Comparison of ENCODE assay signal across 9 cellular contexts in the genomic region with DNA sequence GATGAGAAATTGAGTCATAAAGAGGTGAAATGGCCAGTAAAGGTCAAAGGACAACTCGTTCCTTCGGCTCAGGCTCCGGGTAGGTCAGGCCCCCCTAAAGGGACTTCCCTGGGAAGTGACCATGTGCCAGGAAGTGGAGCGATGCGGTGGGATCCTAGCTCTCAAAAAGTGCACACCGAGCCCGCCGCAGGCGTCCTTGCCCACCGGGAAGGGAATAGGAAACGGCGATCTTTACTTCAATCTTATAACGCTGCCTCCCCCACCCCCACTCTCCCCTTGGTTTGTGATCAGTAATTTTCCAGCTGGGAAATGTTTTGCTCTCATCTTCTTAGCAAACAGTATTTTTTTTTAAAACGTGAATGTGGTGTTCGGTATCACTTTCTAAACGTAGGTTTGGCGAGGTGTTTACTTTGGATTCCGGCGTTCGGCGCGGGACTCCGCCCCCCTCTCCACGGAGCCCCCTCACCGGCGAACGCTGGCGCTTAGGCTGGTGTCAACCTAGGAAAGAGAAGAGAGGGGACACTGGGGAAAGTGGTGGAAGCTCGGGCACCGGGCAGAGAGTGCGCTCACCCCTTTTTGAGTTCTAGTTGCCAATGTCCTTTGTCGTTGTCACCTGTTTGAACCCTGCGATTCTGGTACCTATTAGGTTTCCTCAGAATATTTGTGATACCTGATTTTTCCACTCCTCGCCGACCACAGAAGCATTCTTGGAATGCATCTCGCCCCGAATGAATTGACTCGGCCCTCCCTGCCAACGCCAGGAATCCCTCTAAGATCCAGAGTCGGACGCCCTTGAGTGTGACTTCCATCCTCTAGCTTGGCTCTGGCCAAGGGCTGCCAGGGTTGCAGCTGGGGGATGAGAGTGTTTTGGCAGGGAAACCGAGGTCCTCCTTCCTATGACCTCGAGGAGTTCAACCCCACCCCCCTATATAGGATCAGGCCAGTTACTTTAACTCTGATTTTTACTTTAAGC. TPM values are rescaled to one million over a fixed set of nuclear protein-coding genes. Genes with fewer than 3 reads are reported as not detected.
DNase-seq lines count a peak whose midpoint lies in the region; ATAC-seq and TF ChIP-seq lines count a peak whose summit lies in the region.
"Had no signal": no experiment of that assay in that cellular context is flagged by ENCODE, and none has a peak within 500 bp of the region (broad histone marks: within the 10 kb centered on the region; RNA-seq: fewer than 3 reads in every experiment).

No MANE protein-coding gene starts in this region.

- TF ChIP-seq CTCF in epithelial cell of esophagus (IDR thresholded peaks at IDR 0.05; ENCODE audit: insufficient read depth, low read depth, low read length, missing control alignments): no peak
- TF ChIP-seq CTCF in upper lobe of right lung (IDR thresholded peaks at IDR 0.05): no peak

- peak overlapping the region; percentile 90 to 91 for H3K4me3 Mint-ChIP-seq in activated T-cell treated with anti-CD3 and anti-CD28 coated beads, Interleukin-2, amount 50 U/mL, for 72 hours

- H3K4me1 ChIP-seq in mucosa of stomach (ENCODE audit: control insufficient read depth, insufficient read depth, low read length) (peaks cover 16% of the 10 kb centered on the region), upper lobe of right lung (peaks cover 18% of the 10 kb centered on the region)

- H3K36me3 Mint-ChIP-seq in activated T-cell treated with anti-CD3 and anti-CD28 coated beads, Interleukin-2, amount 50 U/mL, for 72 hours (ENCODE audit: insufficient read depth in 2 of 2): peaks cover 0 to 2% of the 10 kb centered on the region in 2 donors

- peaks cover 67% of the 10 kb centered on the region for H3K27me3 Mint-ChIP-seq in activated T-cell treated with anti-CD3 and anti-CD28 coated beads, Interleukin-2, amount 50 U/mL, for 72 hours (ENCODE audit: low read depth)

- H3K27ac ChIP-seq in upper lobe of right lung: peak overlapping the region; percentile 94

- peak overlapping the region; percentile 81 for H3K9ac ChIP-seq in mucosa of stomach (ENCODE audit: low read length)

- H3K9me3 ChIP-seq in mucosa of stomach (ENCODE audit: control insufficient read depth, low read length): no peaks in the 10 kb centered on the region
- H3K9me3 ChIP-seq in upper lobe of right lung: no peaks in the 10 kb centered on the region

- no peaks in the 10 kb centered on the region for H3K27me3 ChIP-seq in mucosa of stomach (ENCODE audit: control insufficient read depth, insufficient read depth, low read length)
- peaks cover 3% of the 10 kb centered on the region for H3K27me3 ChIP-seq in upper lobe of right lung

- H3K9me3 Mint-ChIP-seq in activated T-cell treated with anti-CD3 and anti-CD28 coated beads, Interleukin-2, amount 50 U/mL, for 72 hours: no peaks in the 10 kb centered on the region

- H3K36me3 ChIP-seq in mucosa of stomach (ENCODE audit: control insufficient read depth, insufficient read depth, low read length) (peaks cover 16% of the 10 kb centered on the region), upper lobe of right lung (no peaks in the 10 kb centered on the region)

- H3K27ac Mint-ChIP-seq in activated T-cell treated with anti-CD3 and anti-CD28 coated beads, Interleukin-2, amount 50 U/mL, for 72 hours: peak overlapping the region; percentile 63

- peaks cover 20% of the 10 kb centered on the region for H3K4me1 Mint-ChIP-seq in activated T-cell treated with anti-CD3 and anti-CD28 coated beads, Interleukin-2, amount 50 U/mL, for 72 hours (ENCODE audit: low read depth)

- intact Hi-C loops in upper lobe of right lung (cut with DNase I): no loop called here

- peak overlapping the region; percentile 21 for H3K4me3 ChIP-seq in epithelial cell of esophagus (ENCODE audit: low read length)
- H3K4me3 ChIP-seq in mucosa of stomach (ENCODE audit: low read length): no peak overlapping the region
- peak overlapping the region; percentile 77 for H3K4me3 ChIP-seq in upper lobe of right lung

- no peak for DNase-seq in activated T-cell treated with anti-CD3 and anti-CD28 coated beads, Interleukin-2, amount 50 U/mL, for 72 hours
- DNase-seq in activated T-cell treated with anti-CD3 and anti-CD28 coated beads for 4 hours (no peak), epithelial cell of esophagus (ENCODE audit: low read depth) (no peak), upper lobe of right lung (no peak), RKO (ENCODE audit: low spot score) (no peak)
- DNase-seq in stimulated activated CD4-positive, alpha-beta T cell treated with anti-CD3 and anti-CD28 coated beads, Interleukin-15, amount 100 ng/mL, for 24 hours: no peak
- DNase-seq: NK-92 treated with Interleukin-12 subunit alpha and Interleukin-12 subunit beta, amount 100 ng/mL, for 24 hours had no signal

- ATAC-seq in activated T-cell treated with anti-CD3 and anti-CD28 coated beads, Interleukin-2, amount 50 U/mL, for 72 hours (replicated peaks in 1 of 2): no peak
- ATAC-seq in upper lobe of right lung: no peak
- ATAC-seq in GM19324 (IDR thresholded peaks at IDR 0.05; ENCODE audit: low FRiP score, unreplicated experiment): no peak

RNA-seq across cellular contexts. Expression of a gene that starts 1.8 kb away (rescaled TPM):
- 1 to 10 TPM; 1.7 to 3.5 TPM for total RNA-seq in activated T-cell treated with anti-CD3 and anti-CD28 coated beads, Interleukin-2, amount 50 U/mL, for 72 hours
- 143 TPM for total RNA-seq in upper lobe of right lung

Comparison
In these comparisons a context has a peak if more than half of its experiments do, and no peak if none do; other contexts are left out.
1. RNA of a gene that starts 1.8 kb away (total RNA-seq): 143 TPM in upper lobe of right lung (single experiment); 1.7 to 3.5 TPM in activated T-cell treated with anti-CD3 and anti-CD28 coated beads, Interleukin-2, amount 50 U/mL, for 72 hours; every median in the first group is over 10 times any median in the second.